ENCODE assay signal across 14 cellular contexts in the genomic region with DNA sequence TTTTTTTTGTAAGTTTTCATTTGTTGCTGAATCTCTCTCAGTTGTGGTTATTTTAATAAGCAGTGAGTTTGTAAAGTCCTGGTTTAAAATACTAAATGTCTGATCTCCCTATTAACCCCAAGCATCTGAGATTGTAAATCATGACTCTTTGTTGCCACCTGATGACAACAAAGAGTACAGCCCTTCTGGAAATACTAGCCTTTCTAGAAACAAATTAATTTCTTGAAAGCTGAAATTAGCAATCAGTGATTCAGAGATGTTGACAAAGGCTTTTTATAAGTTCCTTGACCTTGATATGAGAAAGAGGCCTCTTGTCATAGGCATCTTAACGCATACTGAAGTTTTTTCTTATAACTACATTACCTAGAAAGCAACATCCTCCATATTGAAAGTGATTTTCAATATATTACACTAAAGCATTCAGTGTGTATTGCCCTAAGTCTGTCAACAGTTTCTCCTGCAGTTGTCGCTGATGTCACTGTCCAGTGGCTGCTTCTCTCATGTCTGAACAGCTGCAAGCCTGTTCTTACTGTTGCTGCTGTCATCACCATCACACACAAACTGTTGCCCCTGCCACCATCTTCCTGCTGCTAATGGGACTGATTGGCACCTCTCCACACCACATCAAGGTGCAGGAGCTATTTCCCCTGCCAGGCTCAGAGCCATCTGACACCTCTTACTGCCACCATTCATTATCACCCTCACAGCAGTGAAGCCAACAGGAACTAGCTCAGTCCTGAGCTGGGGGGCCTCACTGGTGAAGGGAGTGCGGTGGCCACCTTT.
DNase-seq lines count a peak whose midpoint lies in the region; ATAC-seq, FAIRE-seq and TF ChIP-seq lines count a peak whose summit lies in the region.
"Had no signal": no experiment of that assay in that cellular context is flagged by ENCODE, and none has a peak within 500 bp of the region (broad histone marks: within the 10 kb centered on the region; RNA-seq: fewer than 3 reads in every experiment).

No MANE protein-coding gene starts in this region.

- H3K27me3 Mint-ChIP-seq in naive thymus-derived CD4-positive, alpha-beta T cell, result no peaks in the 10 kb centered on the region
- H3K27me3 Mint-ChIP-seq: IgD-negative memory B cell had no signal

- ATAC-seq in K562, result no peak
- ATAC-seq in naive thymus-derived CD4-positive, alpha-beta T cell, result peak; percentile 60
- ATAC-seq in body of pancreas, result no peak
- no peak for ATAC-seq in HG02763 (IDR thresholded peaks at IDR 0.05; ENCODE audit: unreplicated experiment)
- ATAC-seq in GM18517 (IDR thresholded peaks at IDR 0.05; ENCODE audit: unreplicated experiment), result no peak

- H3K36me3 Mint-ChIP-seq in naive thymus-derived CD4-positive, alpha-beta T cell, result peaks cover 0 to 51% (median 18%) of the 10 kb centered on the region in 5 donors

- H3K9me3 Mint-ChIP-seq in naive thymus-derived CD4-positive, alpha-beta T cell, result no peaks in the 10 kb centered on the region
- H3K9me3 Mint-ChIP-seq: IgD-negative memory B cell had no signal

- no peaks in the 10 kb centered on the region for H3K27me3 ChIP-seq in K562 (ENCODE audit: control insufficient read depth in 2 of 2, insufficient read depth in 2 of 2, low read length in 2 of 2)
- no peaks in the 10 kb centered on the region for H3K27me3 ChIP-seq in naive thymus-derived CD4-positive, alpha-beta T cell (ENCODE audit: control insufficient read depth in 2 of 2, insufficient read depth in 2 of 2, low read length in 2 of 2)
- H3K27me3 ChIP-seq in body of pancreas, result no peaks in the 10 kb centered on the region
- H3K27me3 ChIP-seq: upper lobe of left lung had no signal

- DNase-seq in NCI-H1417 (lab: John Stamatoyannopoulos, UW) (peak in 2 of 3 experiments; percentile 25 to 58), NCI-H1417 treated with DMSO at 0.1 percent for 48 hours (lab: John Stamatoyannopoulos, UW) (no peak), NCI-H2029 (lab: John Stamatoyannopoulos, UW) (peak; percentile 94), K562 (ENCODE audit: extremely low read depth in 1 of 4, low spot score in 3 of 4) (no peak), body of pancreas (no peak)
- no peak for DNase-seq in naive thymus-derived CD4-positive, alpha-beta T cell
- DNase-seq: DMS79, psoas muscle, upper lobe of left lung had no signal

- H3K4me3 ChIP-seq in K562 (no peak overlapping the region), body of pancreas (no peak overlapping the region)
- no peak overlapping the region for H3K4me3 ChIP-seq in naive thymus-derived CD4-positive, alpha-beta T cell (ENCODE audit: low read length)
- H3K4me3 ChIP-seq: lung, psoas muscle, upper lobe of left lung had no signal

- H3K9ac ChIP-seq in K562 (ENCODE audit: insufficient read depth in 1 of 2, low read depth in 2 of 2, low read length in 2 of 2), result no peak overlapping the region

- H3K9me1 ChIP-seq in K562 (ENCODE audit: control insufficient read depth, insufficient read depth, low read length), result no peaks in the 10 kb centered on the region

- no peak for FAIRE-seq in K562 (lab: Jason Lieb, UNC)
- FAIRE-seq: GM18507 had no signal

- WGBS in K562 (ENCODE audit: insufficient coverage, low coverage, missing lambda C conversion rate), result 32% methylated on average over 3 of the region's 3 CpGs
- WGBS in body of pancreas, 2 donors, result 89 to 92% methylated on average over 2 to 3 of the region's 3 CpGs

- CTCF ChIA-PET in K562 (lab: Yijun Ruan, JAX; ENCODE audit: low intra/inter-chr PET ratio), result interaction anchor here (0.6 kb wide), 1 partner anchor 428 kb away, joined by 3 read pairs; no protein-coding TSS in a partner anchor
- CTCF ChIA-PET in naive thymus-derived CD4-positive, alpha-beta T cell (lab: Charles Lee), result interaction anchor here (0.6 kb wide), 1 partner anchor 1616 kb away, joined by 3 read pairs; no protein-coding TSS in a partner anchor

- no peaks in the 10 kb centered on the region for H3K79me2 ChIP-seq in K562 (ENCODE audit: control insufficient read depth, insufficient read depth, low read length)

- H3K27ac ChIP-seq in K562 (ENCODE audit: extremely low read depth, low read depth, low read length) (no peak overlapping the region), body of pancreas (no peak overlapping the region)
- no peak overlapping the region for H3K27ac ChIP-seq in naive thymus-derived CD4-positive, alpha-beta T cell (ENCODE audit: low read depth, low read length)
- H3K27ac ChIP-seq: psoas muscle, upper lobe of left lung had no signal

- no peak overlapping the region for H3K4me3 Mint-ChIP-seq in naive thymus-derived CD4-positive, alpha-beta T cell
- H3K4me3 Mint-ChIP-seq: IgD-negative memory B cell had no signal

- H3K27ac Mint-ChIP-seq in naive thymus-derived CD4-positive, alpha-beta T cell, result no peak overlapping the region
- H3K27ac Mint-ChIP-seq: IgD-negative memory B cell had no signal

- no peak for TF ChIP-seq RAD21 in K562 (CRISPR knock-in tag; conservative IDR thresholded peaks at IDR 0.05 in 1 of 2, IDR thresholded peaks at IDR 0.05 in 1 of 2)

- no TSS peak for BruUV-seq in K562 (replicated peaks; lab: Mats Ljungman, UMichigan)

- no peaks in the 10 kb centered on the region for H3K36me3 ChIP-seq in K562 (ENCODE audit: control insufficient read depth, insufficient read depth, low read length)
- H3K36me3 ChIP-seq in naive thymus-derived CD4-positive, alpha-beta T cell (ENCODE audit: control insufficient read depth in 2 of 3, insufficient read depth in 3 of 3, low read length in 3 of 3), result no peaks in the 10 kb centered on the region
- H3K36me3 ChIP-seq in body of pancreas (replicated peaks in 1 of 2; ENCODE audit: insufficient read depth in 1 of 2, low read depth in 2 of 2), result no peaks in the 10 kb centered on the region
- H3K36me3 ChIP-seq: upper lobe of left lung had no signal

- TF ChIP-seq CTCF in K562 (IDR thresholded peaks at IDR 0.05 in 2 of 3, conservative IDR thresholded peaks at IDR 0.05 in 1 of 3; ENCODE audit: insufficient read depth in 2 of 3, low read depth in 1 of 3, low read length in 3 of 3) (peak in 1 of 3 experiments; percentile 26; a peak in 2 of 6 replicates), body of pancreas (IDR thresholded peaks at IDR 0.05) (no peak)

- in situ Hi-C loops in K562 (cut with MboI), result no loop called here

- intact Hi-C loops in K562 (cut with micrococcal nuclease), result no loop called here
- intact Hi-C loops in naive thymus-derived CD4-positive, alpha-beta T cell (cut with micrococcal nuclease), result no loop called here
- intact Hi-C loops in body of pancreas (cut with DNase I), result no loop called here

- no peaks in the 10 kb centered on the region for H4K20me1 ChIP-seq in K562 (replicated peaks; ENCODE audit: control insufficient read depth, insufficient read depth, low read length)

- TF ChIP-seq POLR2A in K562 (conservative IDR thresholded peaks at IDR 0.05) (no peak), body of pancreas (IDR thresholded peaks at IDR 0.05) (no peak)

- peaks cover 0 to 21% (median 13%) of the 10 kb centered on the region in 7 donors for H3K4me1 Mint-ChIP-seq in naive thymus-derived CD4-positive, alpha-beta T cell

- no peak overlapping the region for H3K4me2 ChIP-seq in K562 (ENCODE audit: insufficient read depth, low read length)

- H3K9me3 ChIP-seq in K562 (replicated peaks; ENCODE audit: control insufficient read depth, insufficient read depth, low read depth, low read length) (no peaks in the 10 kb centered on the region; the same call in 1 of the 2 replicates), body of pancreas (peaks cover 0 to 5% (median 0%) of the 10 kb centered on the region in 3 donors)
- H3K9me3 ChIP-seq in naive thymus-derived CD4-positive, alpha-beta T cell (ENCODE audit: control insufficient read depth in 2 of 3, low read length in 3 of 3), result no peaks in the 10 kb centered on the region
- H3K9me3 ChIP-seq: psoas muscle, upper lobe of left lung had no signal

- no peaks in the 10 kb centered on the region for H3K4me1 ChIP-seq in K562 (replicated peaks in 1 of 2; ENCODE audit: control insufficient read depth in 2 of 2, insufficient read depth in 2 of 2, low read length in 2 of 2)
- peaks cover 0 to 5% of the 10 kb centered on the region in 2 donors for H3K4me1 ChIP-seq in naive thymus-derived CD4-positive, alpha-beta T cell (ENCODE audit: control insufficient read depth in 2 of 2, insufficient read depth in 2 of 2, low read length in 2 of 2)
- H3K4me1 ChIP-seq in body of pancreas, result no peaks in the 10 kb centered on the region
- H3K4me1 ChIP-seq: psoas muscle, upper lobe of left lung had no signal

- TF ChIP-seq EP300 in K562 (IDR thresholded peaks at IDR 0.05; ENCODE audit: low read length), result no peak

- no peak overlapping the region for H2AFZ ChIP-seq in K562 (ENCODE audit: low read depth, low read length)

- POLR2A ChIA-PET in K562 (lab: Yijun Ruan, JAX), result interaction anchor here (1.1 kb wide), 1 partner anchor 11 kb away, joined by 6 read pairs; no protein-coding TSS in a partner anchor
- POLR2A ChIA-PET in naive thymus-derived CD4-positive, alpha-beta T cell (lab: Charles Lee), result no interaction called here

TF ChIP-seq in K562, 482 proteins besides CTCF, POLR2A, EP300 and RAD21:
- TF ChIP-seq STAG1 (CRISPR knock-in tag; IDR thresholded peaks at IDR 0.05; ENCODE audit: borderline replicate concordance), result 0 out of 2 replicates have a peak, but pooled peaks have one; percentile 9
- no peak for TF ChIP-seq CAMTA2 (CRISPR knock-in tag; conservative IDR thresholded peaks at IDR 0.05)

Comparison
In these comparisons a context has a peak if more than half of its experiments do, and no peak if none do; other contexts are left out.
1. DNase-seq: peak in NCI-H1417 (2 of 3) and NCI-H2029 (single experiment); none in NCI-H1417 treated with DMSO at 0.1 percent for 48 hours (single experiment), K562 (0 of 4), naive thymus-derived CD4-positive, alpha-beta T cell (0 of 9) and body of pancreas (0 of 4).